7 cellular contexts compared by ENCODE assay signal in genomic region chr5:134650660-134651059, GRCh38. TPM values are rescaled to one million over a fixed set of nuclear protein-coding genes. Genes with fewer than 3 reads are reported as not detected.
DNase-seq lines count a peak whose midpoint lies in the region; ATAC-seq and TF ChIP-seq lines count a peak whose summit lies in the region.
"Not testable (repeated sequence)": the region's sequence is repeated elsewhere in the genome, so short reads cannot be mapped to it uniquely, and the experiment has no call there.

No MANE protein-coding gene starts in this region.

- peaks cover 13% of the 10 kb centered on the region for H3F3A ChIP-seq in DOHH2 (ENCODE audit: control insufficient read depth, insufficient read depth)
- not testable (repeated sequence) for H3F3A ChIP-seq in Loucy (ENCODE audit: low read depth)

- H3K4me3 ChIP-seq in DOHH2 (ENCODE audit: low read length), result peak overlapping the region; percentile 99; the same call in 1 of the 2 replicates
- H3K4me3 ChIP-seq in Loucy (ENCODE audit: low read length, poor library complexity, severe bottlenecking), result peak overlapping the region; percentile 96
- peak overlapping the region; percentile 99 for H3K4me3 ChIP-seq in WI38 (ENCODE audit: low read depth, low read length)
- H3K4me3 ChIP-seq in endodermal cell (ENCODE audit: low read length), result peak overlapping the region; percentile 94
- H3K4me3 ChIP-seq in gastrocnemius medialis, result peak overlapping the region in 3 of 4 donors; percentile 90 to 100 (median 98)

- H3K27ac ChIP-seq in DOHH2 (ENCODE audit: low read depth, low read length); endodermal cell (ENCODE audit: low read depth, low read length): not testable (repeated sequence)
- peak overlapping the region; percentile 98 to 100 (median 98) for H3K27ac ChIP-seq in gastrocnemius medialis

- peaks cover 29% of the 10 kb centered on the region for H3K4me1 Mint-ChIP-seq in activated naive CD4-positive, alpha-beta T cell treated with anti-CD3 and anti-CD28 coated beads, Interleukin-2, amount 50 U/mL, for 24 hours
- H3K4me1 Mint-ChIP-seq in endodermal cell (peaks cover 22% of the 10 kb centered on the region), mesothelial cell of epicardium (peaks cover 19% of the 10 kb centered on the region)

- not testable (repeated sequence) for H3K9me3 Mint-ChIP-seq in activated naive CD4-positive, alpha-beta T cell treated with anti-CD3 and anti-CD28 coated beads, Interleukin-2, amount 50 U/mL, for 24 hours; endodermal cell; mesothelial cell of epicardium

- not testable (repeated sequence) for H3K27me3 Mint-ChIP-seq in activated naive CD4-positive, alpha-beta T cell treated with anti-CD3 and anti-CD28 coated beads, Interleukin-2, amount 50 U/mL, for 24 hours; endodermal cell (ENCODE audit: insufficient read depth); mesothelial cell of epicardium (ENCODE audit: low read depth)

- DNase-seq in endodermal cell; mesothelial cell of epicardium (ENCODE audit: low spot score in 2 of 2, unreplicated experiment in 2 of 2); gastrocnemius medialis: not testable (repeated sequence)

- WGBS in endodermal cell (ENCODE audit: insufficient coverage in 1 of 2, insufficient read length in 1 of 2), 2 experiments, result 90 to 100% methylated on average over 4 to 6 of the region's 6 CpGs

- peaks cover 18% of the 10 kb centered on the region for H3K4me1 ChIP-seq in DOHH2 (ENCODE audit: control insufficient read depth, low read length)
- H3K4me1 ChIP-seq in Loucy (ENCODE audit: insufficient read depth, low read length, poor library complexity, severe bottlenecking), result peaks cover 11% of the 10 kb centered on the region
- H3K4me1 ChIP-seq in endodermal cell (ENCODE audit: control insufficient read depth, insufficient read depth, low read length), result not testable (repeated sequence)
- H3K4me1 ChIP-seq in gastrocnemius medialis, result peaks cover 23 to 35% of the 10 kb centered on the region in 2 donors

- H3K36me3 Mint-ChIP-seq in activated naive CD4-positive, alpha-beta T cell treated with anti-CD3 and anti-CD28 coated beads, Interleukin-2, amount 50 U/mL, for 24 hours; endodermal cell (ENCODE audit: low read depth); mesothelial cell of epicardium: not testable (repeated sequence)

- peaks cover 66% of the 10 kb centered on the region for H3K79me2 ChIP-seq in DOHH2 (ENCODE audit: control insufficient read depth, low read length)
- H3K79me2 ChIP-seq in Loucy (ENCODE audit: insufficient read depth, low read length), result peaks cover 55% of the 10 kb centered on the region

- H3K9ac ChIP-seq in Loucy (ENCODE audit: low read depth, low read length, poor library complexity, severe bottlenecking), result peak overlapping the region; percentile 97
- H3K9ac ChIP-seq in endodermal cell (ENCODE audit: extremely low read depth, low read length, poor library complexity, severe bottlenecking), result not testable (repeated sequence)

- H3K9me3 ChIP-seq in DOHH2 (ENCODE audit: control insufficient read depth, insufficient read depth, low read length); Loucy (ENCODE audit: insufficient read depth, low read depth, low read length); endodermal cell (ENCODE audit: control insufficient read depth, low read length); gastrocnemius medialis: not testable (repeated sequence)

- TF ChIP-seq CTCF in DOHH2 (IDR thresholded peaks at IDR 0.05; ENCODE audit: low read depth, low read length, poor library complexity, severe bottlenecking); Loucy (conservative IDR thresholded peaks at IDR 0.05; ENCODE audit: low read length); WI38 (IDR thresholded peaks at IDR 0.05; ENCODE audit: low read depth, low read length); endodermal cell (conservative IDR thresholded peaks at IDR 0.05); mesothelial cell of epicardium (IDR thresholded peaks at IDR 0.05; ENCODE audit: unreplicated experiment); gastrocnemius medialis (IDR thresholded peaks at IDR 0.05 in 4 of 5, conservative IDR thresholded peaks at IDR 0.05 in 1 of 5): not testable (repeated sequence)

- H3K27ac Mint-ChIP-seq in activated naive CD4-positive, alpha-beta T cell treated with anti-CD3 and anti-CD28 coated beads, Interleukin-2, amount 50 U/mL, for 24 hours; endodermal cell: not testable (repeated sequence)
- H3K27ac Mint-ChIP-seq in mesothelial cell of epicardium, result peak overlapping the region; percentile 34

- H3K4me2 ChIP-seq in DOHH2 (ENCODE audit: low read length) (peak overlapping the region; percentile 90), Loucy (ENCODE audit: low read depth, low read length, poor library complexity, severe bottlenecking) (peak overlapping the region; percentile 81)

- intact Hi-C loops in gastrocnemius medialis (cut with DNase I; ENCODE audit: low total_unique reads), result not testable (repeated sequence)

- not testable (repeated sequence) for H4K20me1 ChIP-seq in DOHH2 (ENCODE audit: control insufficient read depth, insufficient read depth, low read depth, low read length); Loucy (ENCODE audit: insufficient read depth, low read length, poor library complexity, severe bottlenecking)

- H3K4me3 Mint-ChIP-seq in activated naive CD4-positive, alpha-beta T cell treated with anti-CD3 and anti-CD28 coated beads, Interleukin-2, amount 50 U/mL, for 24 hours, result peak overlapping the region; percentile 67
- H3K4me3 Mint-ChIP-seq in endodermal cell, result peak overlapping the region; percentile 78
- H3K4me3 Mint-ChIP-seq in mesothelial cell of epicardium, result peak overlapping the region; percentile 38

- in situ Hi-C loops in gastrocnemius medialis (cut with MboI; ENCODE audit: low sequenced_read_pairs in 4 of 4), result not testable (repeated sequence)

- not testable (repeated sequence) for H2AFZ ChIP-seq in Loucy (ENCODE audit: low read length)

- not testable (repeated sequence) for H3K9me2 ChIP-seq in DOHH2 (replicated peaks; ENCODE audit: control insufficient read depth, low read length); Loucy (replicated peaks; ENCODE audit: low read depth, low read length)

- TF ChIP-seq POLR2A in gastrocnemius medialis (IDR thresholded peaks at IDR 0.05), result peak in 1 of 2 donors; percentile 64

- ATAC-seq in gastrocnemius medialis, result not testable (repeated sequence)

- not testable (repeated sequence) for H3K27me3 ChIP-seq in DOHH2 (ENCODE audit: control insufficient read depth, low read length); Loucy (ENCODE audit: insufficient read depth, low read length, poor library complexity, severe bottlenecking); endodermal cell (ENCODE audit: control insufficient read depth, insufficient read depth, low read length, poor library complexity, severe bottlenecking); gastrocnemius medialis

- H3K36me3 ChIP-seq in DOHH2 (ENCODE audit: control insufficient read depth, low read length); Loucy (ENCODE audit: insufficient read depth, low read length); endodermal cell (ENCODE audit: control insufficient read depth, insufficient read depth, low read length); gastrocnemius medialis: not testable (repeated sequence)

RNA-seq across cellular contexts. Expression of gene SEC24A, which starts 2.1 kb away (rescaled TPM):
- total RNA-seq in endodermal cell, result 10 to 100 TPM; 26.5 to 32.1 TPM
- polyA plus RNA-seq in endodermal cell (2013, experiment 1 of 2), result 22.1 TPM
- polyA plus RNA-seq in endodermal cell (2013, experiment 2 of 2), result 22.1 TPM
- 27.4 to 29.5 TPM (median 29.3 TPM) in 3 replicates for total RNA-seq in mesothelial cell of epicardium
- 10 to 100 TPM; 11.4 to 18.3 (median 13.6) TPM for total RNA-seq in gastrocnemius medialis

RNA-seq across cellular contexts. Expression of gene SAR1B, which starts 18.0 kb away (rescaled TPM):
- total RNA-seq in endodermal cell (10 to 100 TPM; 18.4 to 24.2 TPM), mesothelial cell of epicardium (26.1 to 30.4 TPM (median 30.2 TPM) in 3 replicates), gastrocnemius medialis (100 to 1,000 TPM; 142 to 197 (median 157) TPM)
- 25.4 TPM for polyA plus RNA-seq in endodermal cell (2013, experiment 1 of 2)
- polyA plus RNA-seq in endodermal cell (2013, experiment 2 of 2), result 27.4 TPM
